In the genomic region with DNA sequence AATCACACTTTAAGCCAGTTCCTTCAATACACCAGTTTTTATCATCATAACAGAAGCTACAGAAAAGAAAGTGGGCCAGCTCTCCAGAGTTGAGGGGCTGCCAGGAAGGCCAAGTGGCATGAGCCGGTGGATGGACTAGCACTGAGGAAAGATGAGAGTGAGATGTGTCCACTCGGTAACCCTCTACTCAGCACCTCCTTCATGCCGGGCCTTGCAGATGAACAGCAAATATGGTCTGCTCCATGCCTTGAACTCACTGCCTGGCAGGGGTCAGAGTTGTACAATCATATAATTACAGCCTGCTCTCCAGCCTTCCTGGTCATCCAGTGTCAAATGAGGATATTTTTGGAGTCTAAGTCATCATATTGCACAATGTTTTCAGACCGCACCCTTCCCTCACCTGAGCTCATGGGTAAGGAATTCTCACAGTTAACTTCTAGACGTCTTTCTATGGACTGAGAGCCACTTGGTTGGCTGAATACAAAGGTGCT, we compare ENCODE assay signal across 9 cellular contexts. TPM values are rescaled to one million over a fixed set of nuclear protein-coding genes. Genes with fewer than 3 reads are reported as not detected.
A peak's percentile ranks its signal among the peaks of the same experiment; 100 is the strongest.
DNase-seq lines count a peak whose midpoint lies in the region; ATAC-seq and TF ChIP-seq lines count a peak whose summit lies in the region.
"Had no signal": no experiment of that assay in that cellular context is flagged by ENCODE, and none has a peak within 500 bp of the region (broad histone marks: within the 10 kb centered on the region; RNA-seq: fewer than 3 reads in every experiment).

No MANE protein-coding gene starts in this region.

- H2BK15ac ChIP-seq in neuronal stem cell (ENCODE audit: low read length): no peak overlapping the region

- 92 to 93% methylated on average over 2 to 5 of the region's 5 CpGs for WGBS in endodermal cell (ENCODE audit: insufficient coverage in 1 of 2, insufficient read length in 1 of 2), 2 experiments
- 50 to 63% methylated on average over 5 of the region's 5 CpGs for WGBS in lung, 2 donors
- no CpG with 5 or more reads among the region's 5 CpGs for WGBS in neuronal stem cell (ENCODE audit: extremely low coverage in 2 of 2, insufficient read length in 2 of 2, insufficient replicate concordance in 1 of 2), 2 donors

- H3K79me1 ChIP-seq in neuronal stem cell (ENCODE audit: low read depth, low read length): no peaks in the 10 kb centered on the region

- no peak overlapping the region for H3K9ac ChIP-seq in endodermal cell (ENCODE audit: extremely low read depth, low read length, poor library complexity, severe bottlenecking)
- H3K9ac ChIP-seq in neuronal stem cell (ENCODE audit: low read depth, low read length, poor library complexity): no peak overlapping the region

- H3K4me1 Mint-ChIP-seq in endodermal cell: peaks cover 8% of the 10 kb centered on the region

- H3K4me3 Mint-ChIP-seq in endodermal cell: no peak overlapping the region

- no peak for TF ChIP-seq CTCF in AG04450 (IDR thresholded peaks at IDR 0.05; ENCODE audit: low read depth, low read length)
- TF ChIP-seq CTCF in endodermal cell (conservative IDR thresholded peaks at IDR 0.05): no peak
- no peak for TF ChIP-seq CTCF in lung (IDR thresholded peaks at IDR 0.05; ENCODE audit: control extremely low read depth, extremely low read depth)

- POLR2A ChIA-PET in AG04450 (lab: Yijun Ruan, JAX): no interaction called here

- H3K9me3 ChIP-seq in AG04450 (ENCODE audit: control insufficient read depth, insufficient read depth, low read length): peaks cover 11% of the 10 kb centered on the region
- H3K9me3 ChIP-seq in endodermal cell (ENCODE audit: control insufficient read depth, low read length): no peaks in the 10 kb centered on the region
- no peaks in the 10 kb centered on the region for H3K9me3 ChIP-seq in lung (ENCODE audit: control insufficient read depth in 2 of 2, insufficient read depth in 1 of 2, low read length in 1 of 2)
- peaks cover 0 to 4% of the 10 kb centered on the region in 2 donors for H3K9me3 ChIP-seq in neuronal stem cell (replicated peaks in 1 of 2; ENCODE audit: control insufficient read depth in 2 of 2, insufficient read depth in 1 of 2, low read depth in 1 of 2, low read length in 2 of 2)
- H3K9me3 ChIP-seq: prostate gland had no signal

- CTCF ChIA-PET in AG04450 (lab: Charles Lee): interaction anchor here (1.0 kb wide), 1 partner anchor 51 kb away, joined by 3 read pairs; no protein-coding TSS in a partner anchor

- ATAC-seq in lung (ENCODE audit: insufficient read depth, low FRiP score) (peak; percentile 10), GM19395 (IDR thresholded peaks at IDR 0.05; ENCODE audit: unreplicated experiment) (no peak)

- peak overlapping the region; percentile 47 for H3K27ac ChIP-seq in AG04450 (ENCODE audit: low read depth, low read length)
- no peak overlapping the region for H3K27ac ChIP-seq in endodermal cell (ENCODE audit: low read depth, low read length)
- peak overlapping the region; percentile 24 to 86 for H3K27ac ChIP-seq in lung (ENCODE audit: low read depth in 1 of 2, low read length in 1 of 2)
- no peak overlapping the region for H3K27ac ChIP-seq in neuronal stem cell (replicated peaks; ENCODE audit: low read length)
- H3K27ac ChIP-seq: prostate gland had no signal

- H2AK5ac ChIP-seq in neuronal stem cell (ENCODE audit: low read depth, low read length): no peak overlapping the region

- H3K18ac ChIP-seq in neuronal stem cell (ENCODE audit: low read length): no peak overlapping the region

- H3K27me3 ChIP-seq in AG04450 (ENCODE audit: control insufficient read depth, insufficient read depth, low read length): no peaks in the 10 kb centered on the region
- H3K27me3 ChIP-seq in endodermal cell (ENCODE audit: control insufficient read depth, insufficient read depth, low read length, poor library complexity, severe bottlenecking): peaks cover 28% of the 10 kb centered on the region
- H3K27me3 ChIP-seq in lung (ENCODE audit: control insufficient read depth, insufficient read depth): no peaks in the 10 kb centered on the region
- H3K27me3 ChIP-seq in neuronal stem cell (ENCODE audit: control insufficient read depth in 3 of 3, insufficient read depth in 3 of 3, low read depth in 1 of 3, low read length in 3 of 3): peaks cover 3 to 54% (median 12%) of the 10 kb centered on the region in 3 experiments

- no peaks in the 10 kb centered on the region for H3K36me3 ChIP-seq in endodermal cell (ENCODE audit: control insufficient read depth, insufficient read depth, low read length)
- peaks cover 0 to 12% of the 10 kb centered on the region in 2 donors for H3K36me3 ChIP-seq in lung (ENCODE audit: control insufficient read depth in 2 of 2, insufficient read depth in 2 of 2, low read length in 2 of 2)
- H3K36me3 ChIP-seq in neuronal stem cell (replicated peaks in 1 of 2; ENCODE audit: control insufficient read depth in 2 of 2, insufficient read depth in 2 of 2, low read length in 2 of 2): no peaks in the 10 kb centered on the region
- H3K36me3 ChIP-seq: prostate gland had no signal

- no peaks in the 10 kb centered on the region for H3K9me3 Mint-ChIP-seq in endodermal cell

- H3K4me1 ChIP-seq in endodermal cell (ENCODE audit: control insufficient read depth, insufficient read depth, low read length) (peaks cover 3% of the 10 kb centered on the region), lung (ENCODE audit: control insufficient read depth in 2 of 2, insufficient read depth in 2 of 2, low read length in 2 of 2) (peaks cover 0 to 18% of the 10 kb centered on the region in 2 donors), neuronal stem cell (ENCODE audit: control insufficient read depth in 2 of 2, insufficient read depth in 1 of 2, low read depth in 1 of 2, low read length in 2 of 2) (peaks cover 0 to 12% of the 10 kb centered on the region in 2 donors)

- no peak overlapping the region for H4K91ac ChIP-seq in neuronal stem cell (ENCODE audit: low read depth, low read length, poor library complexity)

- no peak overlapping the region for H3K4me3 ChIP-seq in AG04450 (ENCODE audit: low read depth, low read length)
- no peak overlapping the region for H3K4me3 ChIP-seq in endodermal cell (ENCODE audit: low read length)
- H3K4me3 ChIP-seq in lung: no peak overlapping the region
- no peak overlapping the region for H3K4me3 ChIP-seq in neuronal stem cell (ENCODE audit: low read length in 2 of 2)
- H3K4me3 ChIP-seq: prostate gland had no signal

- H3K4me2 ChIP-seq in neuronal stem cell (ENCODE audit: insufficient read depth, low read length, poor library complexity, severe bottlenecking): no peak overlapping the region

- H2AFZ ChIP-seq in neuronal stem cell (ENCODE audit: low read length): no peak overlapping the region

- no peak for DNase-seq in AG04450 (ENCODE audit: low read depth, low spot score)
- DNase-seq in LHCN-M2 (ENCODE audit: low read depth): peak; percentile 65
- DNase-seq in endodermal cell: peak; percentile 35
- DNase-seq in lung (ENCODE audit: low spot score): peak; percentile 54
- DNase-seq in KBM-7: no peak
- no peak for DNase-seq in NCI-H1694 treated with DMSO at 0.1 percent for 48 hours (lab: John Stamatoyannopoulos, UW)
- DNase-seq in neuronal stem cell (ENCODE audit: low spot score): no peak

- no peak overlapping the region for H4K8ac ChIP-seq in neuronal stem cell (ENCODE audit: low read depth, low read length)

- peaks cover 32% of the 10 kb centered on the region for H3K27me3 Mint-ChIP-seq in endodermal cell (ENCODE audit: insufficient read depth)

- no peak overlapping the region for H2BK5ac ChIP-seq in neuronal stem cell (ENCODE audit: low read length)

- no peaks in the 10 kb centered on the region for H3K36me3 Mint-ChIP-seq in endodermal cell (ENCODE audit: low read depth)

- no peak overlapping the region for H2BK12ac ChIP-seq in neuronal stem cell (ENCODE audit: low read length)

- H3K23ac ChIP-seq in neuronal stem cell (ENCODE audit: low read depth, low read length, poor library complexity): no peak overlapping the region

- in situ Hi-C loops in KBM-7 (cut with MboI; ENCODE audit: low pct_unique_long_range_greater_than_20kb, low sequenced_read_pairs): no loop called here

- H3K27ac Mint-ChIP-seq in endodermal cell: no peak overlapping the region

- no peak overlapping the region for H3K14ac ChIP-seq in neuronal stem cell (ENCODE audit: low read length)

- no peak overlapping the region for H2BK120ac ChIP-seq in neuronal stem cell (ENCODE audit: low read depth, low read length)

- no peak overlapping the region for H3K4ac ChIP-seq in neuronal stem cell (ENCODE audit: low read length)

RNA-seq across cellular contexts. Expression of gene MGLL, which starts 4.9 kb away (rescaled TPM):
- polyA plus RNA-seq in AG04450 (2011; rRNA removed) (49.1 and 51.5 TPM in 2 replicates), lung (10 to 100 TPM; 68.3 to 88.1 TPM)
- 67.4 and 85.4 TPM in 2 replicates for polyA minus RNA-seq in AG04450 (2011; rRNA and poly(A)+ RNA removed)
- total RNA-seq in LHCN-M2 (2014; rRNA removed) (197 and 206 TPM in 2 replicates), endodermal cell (under 1 TPM in 1 of 2 donors, not detected in 1; 0.22 TPM), lung (100 to 1,000 TPM in 1 of 2 donors, 10 to 100 TPM in 1; 67.0 to 182 TPM)
- 221 TPM for polyA plus RNA-seq in LHCN-M2 (2012)
- polyA plus RNA-seq in endodermal cell (2013, experiment 1 of 2): 0.75 TPM
- polyA plus RNA-seq in endodermal cell (2013, experiment 2 of 2): 0.62 TPM
- polyA plus RNA-seq in neuronal stem cell (2013, experiment 1 of 2): 0.25 TPM
- 0.44 TPM for polyA plus RNA-seq in neuronal stem cell (2013, experiment 2 of 2)

Comparison
In these comparisons a context has a peak if more than half of its experiments do, and no peak if none do; other contexts are left out.
1. DNase-seq: peak in LHCN-M2 (single experiment), endodermal cell (single experiment) and lung (single experiment); none in AG04450 (single experiment), KBM-7 (single experiment), NCI-H1694 treated with DMSO at 0.1 percent for 48 hours (single experiment) and neuronal stem cell (single experiment).
2. H3K27ac ChIP-seq: peak in AG04450 (single experiment) and lung (2 of 2); none in endodermal cell (single experiment) and neuronal stem cell (single experiment).
3. RNA of gene MGLL, which starts 4.9 kb away (total RNA-seq): 197 to 206 TPM in LHCN-M2 and 67.0 to 182 TPM in lung; 0.22 TPM in endodermal cell; every median in the first group is over 10 times any median in the second.